ENCODE assay signal across 1 cellular context in genomic region chr3:58008140-58009025, GRCh38.
TF ChIP-seq lines count a peak whose summit lies in the region.

TSS of gene FLNB (plus strand) at chr3:58008422. CDS start at chr3:58008565, 143 bp downstream.

TF ChIP-seq in HEK293, 187 proteins besides CTCF, POLR2A, EP300 and RAD21 (continued from another document and continues in another):
- TF ChIP-seq ZNF513 (tag by site-specific recombination; IDR thresholded peaks at IDR 0.05) = no peak
- no peak for TF ChIP-seq ZNF624 (tag by site-specific recombination; IDR thresholded peaks at IDR 0.05)
- TF ChIP-seq ZNF274 (IDR thresholded peaks at IDR 0.05; ENCODE audit: low read length) = no peak
- no peak for TF ChIP-seq ZNF274 (tag by site-specific recombination; IDR thresholded peaks at IDR 0.05; ENCODE audit: borderline replicate concordance)
- TF ChIP-seq ZNF133 (tag by site-specific recombination; IDR thresholded peaks at IDR 0.05) = no peak
- no peak for TF ChIP-seq ZNF610 (tag by site-specific recombination; IDR thresholded peaks at IDR 0.05; ENCODE audit: borderline replicate concordance)
- no peak for TF ChIP-seq ZNF473 (tag by site-specific recombination; IDR thresholded peaks at IDR 0.05)
- no peak for TF ChIP-seq ZNF354C (tag by site-specific recombination; IDR thresholded peaks at IDR 0.05; ENCODE audit: borderline replicate concordance, low read depth)
- TF ChIP-seq ZNF776 (tag by site-specific recombination; IDR thresholded peaks at IDR 0.05; ENCODE audit: borderline replicate concordance) = no peak
- TF ChIP-seq ZBTB20 (tag by site-specific recombination; IDR thresholded peaks at IDR 0.05) = 0 out of 2 replicates have a peak, but pooled peaks have one; percentile 13
- TF ChIP-seq ZNF76 (tag by site-specific recombination; IDR thresholded peaks at IDR 0.05; ENCODE audit: borderline replicate concordance, low read depth) = 0 out of 2 replicates have a peak, but pooled peaks have one; percentile 18
- TF ChIP-seq ZNF560 (tag by site-specific recombination; IDR thresholded peaks at IDR 0.05; ENCODE audit: borderline replicate concordance) = no peak
- no peak for TF ChIP-seq ZNF362 (tag by site-specific recombination; IDR thresholded peaks at IDR 0.05)
- no peak for TF ChIP-seq GLI4 (tag by site-specific recombination; IDR thresholded peaks at IDR 0.05)
- TF ChIP-seq ZNF654 (tag by site-specific recombination; IDR thresholded peaks at IDR 0.05; ENCODE audit: low read depth) = peak; percentile 26; the same call in 1 of the 2 replicates
- TF ChIP-seq ZBTB17 (tag by site-specific recombination; IDR thresholded peaks at IDR 0.05) = peak; percentile 97
- no peak for TF ChIP-seq BCL11A (tag by site-specific recombination; IDR thresholded peaks at IDR 0.05; ENCODE audit: low read depth)
- TF ChIP-seq GLIS2 (tag by site-specific recombination; IDR thresholded peaks at IDR 0.05) = no peak
- TF ChIP-seq ZNF561 (tag by site-specific recombination; IDR thresholded peaks at IDR 0.05; ENCODE audit: borderline replicate concordance) = no peak
- TF ChIP-seq ZNF704 (tag by site-specific recombination; IDR thresholded peaks at IDR 0.05) = no peak
- TF ChIP-seq ZNF214 (tag by site-specific recombination; IDR thresholded peaks at IDR 0.05; ENCODE audit: borderline replicate concordance) = no peak
- no peak for TF ChIP-seq ZNF555 (tag by site-specific recombination; conservative IDR thresholded peaks at IDR 0.05)
- TF ChIP-seq ZSCAN4 (tag by site-specific recombination; IDR thresholded peaks at IDR 0.05) = peak; percentile 30; the same call in 1 of the 2 replicates
- TF ChIP-seq ZNF433 (tag by site-specific recombination; IDR thresholded peaks at IDR 0.05; ENCODE audit: low read depth) = no peak
- no peak for TF ChIP-seq ZNF132 (tag by site-specific recombination; IDR thresholded peaks at IDR 0.05; ENCODE audit: borderline replicate concordance)
- no peak for TF ChIP-seq ZBTB8A (tag by site-specific recombination; IDR thresholded peaks at IDR 0.05)
- TF ChIP-seq SP3 (tag by site-specific recombination; IDR thresholded peaks at IDR 0.05) = no peak
- peak; percentile 70; the same call in 1 of the 2 replicates for TF ChIP-seq ZIC2 (tag by site-specific recombination; IDR thresholded peaks at IDR 0.05)
- peak; percentile 46 for TF ChIP-seq EGR2 (tag by site-specific recombination; IDR thresholded peaks at IDR 0.05; ENCODE audit: low read depth)
- TF ChIP-seq ZNF335 (tag by site-specific recombination; conservative IDR thresholded peaks at IDR 0.05) = no peak; the same call in 1 of the 2 replicates
- no peak for TF ChIP-seq ZNF747 (tag by site-specific recombination; IDR thresholded peaks at IDR 0.05)
- no peak for TF ChIP-seq ZBTB6 (tag by site-specific recombination; IDR thresholded peaks at IDR 0.05)
- TF ChIP-seq IKZF3 (tag by site-specific recombination; IDR thresholded peaks at IDR 0.05) = no peak
- TF ChIP-seq GFI1B (tag by site-specific recombination; IDR thresholded peaks at IDR 0.05) = no peak
- no peak for TF ChIP-seq ZNF146 (tag by site-specific recombination; IDR thresholded peaks at IDR 0.05)
- no peak for TF ChIP-seq ZNF518A (tag by site-specific recombination; conservative IDR thresholded peaks at IDR 0.05; ENCODE audit: low read depth)
- peak; percentile 46; the same call in 1 of the 2 replicates for TF ChIP-seq ZBTB48 (tag by site-specific recombination; IDR thresholded peaks at IDR 0.05)
- TF ChIP-seq ZNF366 (tag by site-specific recombination; conservative IDR thresholded peaks at IDR 0.05) = no peak
- peak; percentile 65 for TF ChIP-seq ZXDB (tag by site-specific recombination; IDR thresholded peaks at IDR 0.05)
- TF ChIP-seq ZNF292 (tag by site-specific recombination; IDR thresholded peaks at IDR 0.05; ENCODE audit: borderline replicate concordance, low read depth) = no peak
- no peak for TF ChIP-seq ZNF16 (tag by site-specific recombination; IDR thresholded peaks at IDR 0.05; ENCODE audit: low read depth)
- no peak for TF ChIP-seq ZNF404 (tag by site-specific recombination; IDR thresholded peaks at IDR 0.05)
- TF ChIP-seq ZBTB26 (tag by site-specific recombination; optimal IDR thresholded peaks at IDR 0.05) = peak; percentile 78
- TF ChIP-seq ZNF629 (tag by site-specific recombination; IDR thresholded peaks at IDR 0.05) = no peak
- no peak for TF ChIP-seq MEIS1 (CRISPR knock-in tag; IDR thresholded peaks at IDR 0.05; ENCODE audit: borderline replicate concordance)
- no peak for TF ChIP-seq YY1 (tag by site-specific recombination; IDR thresholded peaks at IDR 0.05)
- no peak for TF ChIP-seq ATF2 (tag by site-specific recombination; IDR thresholded peaks at IDR 0.05; ENCODE audit: low read depth)
- no peak for TF ChIP-seq ZNF223 (tag by site-specific recombination; IDR thresholded peaks at IDR 0.05)
- TF ChIP-seq ZNF664 (tag by site-specific recombination; IDR thresholded peaks at IDR 0.05) = no peak
- TF ChIP-seq ZNF48 (tag by site-specific recombination; IDR thresholded peaks at IDR 0.05) = no peak
- no peak; the same call in 1 of the 2 replicates for TF ChIP-seq ZNF394 (tag by site-specific recombination; IDR thresholded peaks at IDR 0.05; ENCODE audit: borderline replicate concordance)
- TF ChIP-seq ZNF571 (tag by site-specific recombination; IDR thresholded peaks at IDR 0.05) = no peak
- TF ChIP-seq ZNF266 (tag by site-specific recombination; IDR thresholded peaks at IDR 0.05; ENCODE audit: low read depth) = no peak
- TF ChIP-seq ZBTB1 (tag by site-specific recombination; IDR thresholded peaks at IDR 0.05) = no peak
- TF ChIP-seq ZFP41 (tag by site-specific recombination; IDR thresholded peaks at IDR 0.05; ENCODE audit: borderline replicate concordance) = no peak
- TF ChIP-seq REPIN1 (tag by site-specific recombination; IDR thresholded peaks at IDR 0.05; ENCODE audit: low read depth) = no peak
- peak; percentile 85; the same call in 1 of the 2 replicates for TF ChIP-seq ZNF391 (tag by site-specific recombination; IDR thresholded peaks at IDR 0.05; ENCODE audit: borderline replicate concordance, low read depth)
- TF ChIP-seq ZNF23 (tag by site-specific recombination; IDR thresholded peaks at IDR 0.05; ENCODE audit: borderline replicate concordance) = no peak
